ENCODE assay signal across 8 cellular contexts in the genomic region with DNA sequence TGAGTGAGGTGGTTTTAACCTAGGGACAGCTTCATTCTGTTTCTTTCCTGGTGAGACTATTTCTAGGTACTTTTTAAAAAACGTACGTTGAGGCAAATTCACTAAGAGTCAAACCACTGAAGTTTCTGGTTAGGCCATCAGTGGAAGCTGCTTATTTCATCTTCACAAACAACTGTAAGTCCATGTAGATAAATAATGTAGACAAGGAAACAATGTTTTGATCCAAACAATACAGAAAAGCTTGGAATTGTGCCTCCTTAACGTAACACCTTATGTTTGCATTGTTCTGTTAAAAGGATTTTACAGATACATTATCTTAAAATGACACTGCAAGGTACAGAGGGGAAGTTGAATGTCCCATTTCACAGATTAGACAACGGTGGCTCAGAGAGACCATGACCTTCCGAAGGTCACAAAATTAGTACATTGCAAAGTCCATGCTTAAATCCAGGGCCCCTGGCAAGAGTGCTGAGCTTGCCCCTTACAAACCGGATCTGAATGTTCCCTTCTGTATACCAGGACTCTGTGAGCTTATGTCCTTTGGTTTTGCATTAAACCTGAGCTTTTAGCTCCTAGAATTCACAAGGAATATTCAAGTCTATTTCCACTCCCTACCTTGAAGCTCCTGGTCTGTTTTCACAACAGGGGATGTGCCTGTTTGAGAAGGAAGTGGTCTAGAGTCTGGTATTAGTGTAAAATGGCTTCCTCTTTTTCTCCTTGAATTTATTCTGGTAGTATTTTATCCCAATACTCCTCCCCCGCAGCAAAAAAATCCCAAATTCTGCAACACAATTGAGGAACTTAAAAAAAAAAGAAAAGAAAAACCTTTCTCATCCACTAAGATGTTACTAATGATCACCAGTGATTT. TPM values are rescaled to one million over a fixed set of nuclear protein-coding genes. Genes with fewer than 3 reads are reported as not detected.
A peak's percentile ranks its signal among the peaks of the same experiment; 100 is the strongest.
DNase-seq lines count a peak whose midpoint lies in the region; ATAC-seq, FAIRE-seq and TF ChIP-seq lines count a peak whose summit lies in the region.

No MANE protein-coding gene starts in this region.

- H3K4me3 Mint-ChIP-seq in Calu3 (ENCODE audit: low read depth, unreplicated experiment) = peak overlapping the region; percentile 57

- peaks cover 26% of the 10 kb centered on the region for H3K36me3 Mint-ChIP-seq in Calu3 (ENCODE audit: insufficient read depth, unreplicated experiment)

- no peaks in the 10 kb centered on the region for H3K36me3 ChIP-seq in MM.1S (replicated peaks; ENCODE audit: insufficient read depth, low read length)
- H3K36me3 ChIP-seq in GM12878 (ENCODE audit: control insufficient read depth in 2 of 2, insufficient read depth in 2 of 2, low read length in 1 of 2) = no peaks in the 10 kb centered on the region
- H3K36me3 ChIP-seq in uterus = no peaks in the 10 kb centered on the region

- peak overlapping the region; percentile 80 for H3K27ac ChIP-seq in MM.1S (ENCODE audit: low read length)
- H3K27ac ChIP-seq in GM12878 (ENCODE audit: control insufficient read depth, insufficient read depth) = peak overlapping the region; percentile 99
- peak overlapping the region; percentile 89 to 95 for H3K27ac ChIP-seq in uterus

- FAIRE-seq in GM12878 (lab: Jason Lieb, UNC) (peak; percentile 64), HTR-8/SVneo (lab: Jason Lieb, UNC) (no peak)

- intact Hi-C loops in Calu3 (cut with micrococcal nuclease; ENCODE audit: unreplicated experiment) (loop anchor here (1.0 to 5.0 kb wide), 6 partner anchors 20 to 295 kb away; no protein-coding TSS in a partner anchor), GM12878 (cut with micrococcal nuclease; ENCODE audit: unreplicated experiment) (loop anchor here (2.0 to 5.0 kb wide), 2 partner anchors 34 to 35 kb away; no protein-coding TSS in a partner anchor), uterus (cut with DNase I; ENCODE audit: low total_unique reads) (no loop called here)

- no peak for TF ChIP-seq RAD21 in GM12878 (IDR thresholded peaks at IDR 0.05; ENCODE audit: insufficient read depth, low read depth, low read length)

- ATAC-seq in GM12878 (peak; percentile 59), HG02623 (IDR thresholded peaks at IDR 0.05; ENCODE audit: unreplicated experiment) (no peak), GM18520 (IDR thresholded peaks at IDR 0.05; ENCODE audit: unreplicated experiment) (no peak)

- H4K20me1 ChIP-seq in MM.1S (ENCODE audit: insufficient read depth, low read length) = no peaks in the 10 kb centered on the region
- no peaks in the 10 kb centered on the region for H4K20me1 ChIP-seq in GM12878 (ENCODE audit: control insufficient read depth, insufficient read depth)

- H3K4me1 Mint-ChIP-seq in Calu3 (ENCODE audit: low read depth, unreplicated experiment) = peaks cover 49% of the 10 kb centered on the region

- TF ChIP-seq EP300 in GM12878 (IDR thresholded peaks at IDR 0.05; ENCODE audit: borderline replicate concordance in 1 of 2, control insufficient read depth in 1 of 2, low read depth in 2 of 2, low read length in 2 of 2) = no peak

- H3K4me3 ChIP-seq in MM.1S (ENCODE audit: low read length) = no peak overlapping the region
- H3K4me3 ChIP-seq in GM12878 = peak overlapping the region; percentile 54; the same call in 1 of the 2 replicates
- H3K4me3 ChIP-seq in uterus = peak overlapping the region in 1 of 2 donors; percentile 33

- TSS peak; percentile 81 for BruUV-seq in Calu3 (replicated peaks; lab: Mats Ljungman, UMichigan)
- TSS peak; percentile 71 for BruUV-seq in GM12878 (replicated peaks; lab: Mats Ljungman, UMichigan)

- WGBS in GM12878 (ENCODE audit: insufficient coverage, insufficient replicate concordance, low lambda C conversion rate, missing lambda C conversion rate) = under 1% methylated on average over 7 of the region's 7 CpGs

- H3K27ac Mint-ChIP-seq in Calu3 (ENCODE audit: unreplicated experiment) = peak overlapping the region; percentile 99

- H3K27me3 ChIP-seq in MM.1S (replicated peaks; ENCODE audit: insufficient read depth, low read length) (no peaks in the 10 kb centered on the region), GM12878 (replicated peaks in 1 of 2; ENCODE audit: control insufficient read depth in 2 of 2, insufficient read depth in 2 of 2, low read length in 1 of 2) (no peaks in the 10 kb centered on the region), uterus (no peaks in the 10 kb centered on the region)

- H3K79me2 ChIP-seq in MM.1S (ENCODE audit: low read length) (no peaks in the 10 kb centered on the region), GM12878 (ENCODE audit: control insufficient read depth, insufficient read depth, low read length) (peaks cover 2% of the 10 kb centered on the region)

- H3F3A ChIP-seq in MM.1S (ENCODE audit: insufficient read depth, low read length) = peaks cover 31% of the 10 kb centered on the region

- H3K9me3 Mint-ChIP-seq in Calu3 (ENCODE audit: low read depth, unreplicated experiment) = no peaks in the 10 kb centered on the region

- no peaks in the 10 kb centered on the region for H3K9me2 ChIP-seq in MM.1S (replicated peaks; ENCODE audit: insufficient read depth, low read length)

- H3K27me3 Mint-ChIP-seq in Calu3 (ENCODE audit: unreplicated experiment) = no peaks in the 10 kb centered on the region

- H3K4me1 ChIP-seq in MM.1S (ENCODE audit: low read length) = peaks cover 27% of the 10 kb centered on the region
- H3K4me1 ChIP-seq in GM12878 (ENCODE audit: control insufficient read depth, insufficient read depth, low read length) = peaks cover 38% of the 10 kb centered on the region
- H3K4me1 ChIP-seq in uterus = peaks cover 8 to 14% of the 10 kb centered on the region in 2 donors

- no peak for DNase-seq in Calu3
- peak; percentile 40 for DNase-seq in MM.1S
- DNase-seq in GM12878 (ENCODE audit: low read depth, low spot score) = peak; percentile 38
- DNase-seq in medulla oblongata (ENCODE audit: extremely low spot score) = peak; percentile 58
- no peak for DNase-seq in uterus
- DNase-seq in HTR-8/SVneo (ENCODE audit: insufficient read length, low spot score) = no peak

- RAD21 ChIA-PET in GM12878 (lab: Charles Lee; ENCODE audit: unreplicated experiment) = interaction anchor here (0.7 to 6.2 kb wide), 39 partner anchors 10 to 318 kb away, joined by 3 to 79 read pairs (median 7); partner anchors contain the start of gene ZNF217

- H3K9ac ChIP-seq in MM.1S (ENCODE audit: low read length) (peak overlapping the region; percentile 69), GM12878 (ENCODE audit: control insufficient read depth, insufficient read depth, low read length) (peak overlapping the region; percentile 88)

- CTCF ChIA-PET in Calu3 (lab: Charles Lee) = interaction anchor here (0.5 to 3.0 kb wide), 17 partner anchors 13 to 318 kb away, joined by 3 to 18 read pairs (median 4); no protein-coding TSS in a partner anchor
- CTCF ChIA-PET in GM12878 (lab: Yijun Ruan, JAX) = interaction anchor here (0.7 to 4.4 kb wide), 13 partner anchors 11 to 317 kb away, joined by 3 to 46 read pairs (median 5); no protein-coding TSS in a partner anchor

- SMC1A ChIA-PET in GM12878 (lab: Charles Lee; ENCODE audit: uncharacterized antibody, unreplicated experiment) = interaction anchor here (0.5 to 5.9 kb wide), 44 partner anchors 8 to 311 kb away, joined by 3 to 94 read pairs (median 5); no protein-coding TSS in a partner anchor

- H2AFZ ChIP-seq in MM.1S (ENCODE audit: low read length) (peak overlapping the region; percentile 21), GM12878 (ENCODE audit: control insufficient read depth, low read depth, low read length) (peak overlapping the region; percentile 76)

- TF ChIP-seq CTCF in Calu3 (IDR thresholded peaks at IDR 0.05; ENCODE audit: unreplicated experiment) = no peak
- TF ChIP-seq CTCF in MM.1S (IDR thresholded peaks at IDR 0.05; ENCODE audit: low read length) = no peak
- TF ChIP-seq CTCF in GM12878 (IDR thresholded peaks at IDR 0.05 in 2 of 3, conservative IDR thresholded peaks at IDR 0.05 in 1 of 3; ENCODE audit: control insufficient read depth in 2 of 3, extremely low read depth in 1 of 3, insufficient read depth in 1 of 3, low read depth in 3 of 3, low read length in 3 of 3) = no peak
- TF ChIP-seq CTCF in uterus (IDR thresholded peaks at IDR 0.05) = no peak

- in situ Hi-C loops in GM12878 (cut with MboI) = no loop called here

- TF ChIP-seq POLR2A in GM12878 (IDR thresholded peaks at IDR 0.05; ENCODE audit: low read depth, low read length) (no peak), uterus (IDR thresholded peaks at IDR 0.05) (no peak)

- H3K4me2 ChIP-seq in MM.1S (ENCODE audit: low read depth, low read length) = peak overlapping the region; percentile 83
- peak overlapping the region; percentile 96 for H3K4me2 ChIP-seq in GM12878 (ENCODE audit: control insufficient read depth, insufficient read depth)

- no peaks in the 10 kb centered on the region for H3K9me3 ChIP-seq in MM.1S (replicated peaks; ENCODE audit: insufficient read depth, low read length)
- no peaks in the 10 kb centered on the region for H3K9me3 ChIP-seq in GM12878 (replicated peaks; ENCODE audit: control insufficient read depth, insufficient read depth, low read length)
- H3K9me3 ChIP-seq in uterus = no peaks in the 10 kb centered on the region

- POLR2A ChIA-PET in GM12878 (lab: Charles Lee) = interaction anchor here (0.5 to 8.2 kb wide), 15 partner anchors 11 to 285 kb away, joined by 3 to 84 read pairs (median 5); partner anchors contain the start of gene ZNF217

TF ChIP-seq in GM12878, 131 proteins besides CTCF, POLR2A, EP300 and RAD21 (continues in another document):
- no peak for TF ChIP-seq SMAD5 (IDR thresholded peaks at IDR 0.05; ENCODE audit: low read depth)

RNA-seq across cellular contexts. Expression of gene ZNF217, which starts 28.8 kb away (rescaled TPM):
- total RNA-seq in Calu3 (2022) = 87.3 and 95.6 TPM in 2 replicates
- 213 and 215 TPM in 2 replicates for total RNA-seq in GM12878 (2013; cell fraction: nucleolus; rRNA removed)
- total RNA-seq in GM12878 (2014; rRNA removed) = 40.8 and 45.6 TPM in 2 replicates
- 40.2 and 40.5 TPM in 2 replicates for total RNA-seq in GM12878 (2014; rRNA removed; fragmentation: Illumina TruSeq; extraction: Trizol)
- total RNA-seq in GM12878 (2021) = 76.6 and 81.3 TPM in 2 replicates
- 20.6 TPM for polyA plus RNA-seq in GM12878 (2011; ENCODE audit: low read depth)
- 48.1 and 54.3 TPM in 2 replicates for polyA plus RNA-seq in GM12878 (2011; rRNA removed)
- polyA plus RNA-seq in GM12878 (2011; cell fraction: cytosol; rRNA removed) = 37.7 and 55.2 TPM in 2 replicates
- polyA plus RNA-seq in GM12878 (2011; cell fraction: nucleus; rRNA removed) = 47.8 and 55.7 TPM in 2 replicates
- 25.9 and 54.1 TPM in 2 replicates for polyA plus RNA-seq in GM12878 (2012)
- 54.8 and 62.7 TPM in 2 replicates for polyA plus RNA-seq in GM12878 (2014; fragmentation: Illumina TruSeq; extraction: Trizol)
- 10 to 100 TPM in 1 of 2 experiments, 1 to 10 TPM in 1; 8.5 to 12.4 TPM for polyA plus RNA-seq in GM12878 (2014; fragmentation: Nextera tagmentation; extraction: Ambion mirVana)
- 40.4 and 43.2 TPM in 2 replicates for polyA plus RNA-seq in GM12878 (2014; rRNA removed)
- polyA plus RNA-seq in GM12878 (2016; fragmentation: Nextera tagmentation; extraction: Ambion mirVana) = 10 to 100 TPM; 14.0 to 16.9 TPM
- 87.0 and 96.8 TPM in 2 replicates for polyA minus RNA-seq in GM12878 (2011; rRNA and poly(A)+ RNA removed)
- 42.6 and 44.9 TPM in 2 replicates for polyA minus RNA-seq in GM12878 (2011; cell fraction: cytosol; rRNA and poly(A)+ RNA removed)
- 40.7 and 55.8 TPM in 2 replicates for polyA minus RNA-seq in GM12878 (2011; cell fraction: nucleus; rRNA and poly(A)+ RNA removed)
- 10 to 100 TPM in 3 of 4 donors, 1 to 10 TPM in 1; 7.4 to 37.8 (median 18.4) TPM for total RNA-seq in uterus

Comparison
In these comparisons a context has a peak if more than half of its experiments do, and no peak if none do; other contexts are left out.
1. DNase-seq: peak in MM.1S (single experiment), GM12878 (single experiment) and medulla oblongata (single experiment); none in Calu3 (single experiment), uterus (0 of 2) and HTR-8/SVneo (single experiment).
2. Peak in every context shown above with its lines, with median percentiles within 50 percentile points of each other: H3K27ac ChIP-seq.